Comparison of ENCODE assay signal across 8 cellular contexts in genomic region chr3:184711366-184712247, GRCh38. TPM values are rescaled to one million over a fixed set of nuclear protein-coding genes. Genes with fewer than 3 reads are reported as not detected.
DNase-seq lines count a peak whose midpoint lies in the region; ATAC-seq and TF ChIP-seq lines count a peak whose summit lies in the region.

A gene with protein sequence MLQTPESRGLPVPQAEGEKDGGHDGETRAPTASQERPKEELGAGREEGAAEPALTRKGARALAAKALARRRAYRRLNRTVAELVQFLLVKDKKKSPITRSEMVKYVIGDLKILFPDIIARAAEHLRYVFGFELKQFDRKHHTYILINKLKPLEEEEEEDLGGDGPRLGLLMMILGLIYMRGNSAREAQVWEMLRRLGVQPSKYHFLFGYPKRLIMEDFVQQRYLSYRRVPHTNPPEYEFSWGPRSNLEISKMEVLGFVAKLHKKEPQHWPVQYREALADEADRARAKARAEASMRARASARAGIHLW (minus strand): TSS chr3:184712064. CDS start chr3:184711821, 243 bp downstream.

- H3K36me3 Mint-ChIP-seq in activated naive CD4-positive, alpha-beta T cell treated with anti-CD3 and anti-CD28 coated beads, Interleukin-2, amount 50 U/mL, for 24 hours, result peaks cover 7% of the 10 kb centered on the region

- peak within 1 kb of the TSS; percentile 89 for H3K9ac ChIP-seq in SK-N-MC (ENCODE audit: insufficient read length)

- H3K9me3 Mint-ChIP-seq in activated naive CD4-positive, alpha-beta T cell treated with anti-CD3 and anti-CD28 coated beads, Interleukin-2, amount 50 U/mL, for 24 hours, result no peaks in the 10 kb centered on the region

- no peaks in the 10 kb centered on the region; the same call in 1 of the 2 replicates for H3K36me3 ChIP-seq in GM06990 (ENCODE audit: control insufficient read depth, insufficient read depth, low read length)
- peaks cover 39% of the 10 kb centered on the region for H3K36me3 ChIP-seq in SK-N-MC (ENCODE audit: insufficient read depth, low read length)

- peak within 1 kb of the TSS; percentile 95 for H3K27ac Mint-ChIP-seq in activated naive CD4-positive, alpha-beta T cell treated with anti-CD3 and anti-CD28 coated beads, Interleukin-2, amount 50 U/mL, for 24 hours

- peak within 1 kb of the TSS; percentile 97 for H3K27ac ChIP-seq in SK-N-MC
- peak within 1 kb of the TSS; percentile 67 for H3K27ac ChIP-seq in temporal lobe (ENCODE audit: low read depth, low read length)

- no peaks in the 10 kb centered on the region for H3K9me3 ChIP-seq in SK-N-MC (ENCODE audit: low read depth, low read length)

- peak within 1 kb of the TSS; percentile 84 for H3K4me3 ChIP-seq in GM06990 (replicated peaks; ENCODE audit: low read depth, low read length)
- H3K4me3 ChIP-seq in SK-N-MC, result peak within 1 kb of the TSS; percentile 88

- H3K4me3 Mint-ChIP-seq in activated naive CD4-positive, alpha-beta T cell treated with anti-CD3 and anti-CD28 coated beads, Interleukin-2, amount 50 U/mL, for 24 hours, result peak within 1 kb of the TSS; percentile 97

- no peak for TF ChIP-seq CTCF in GM06990 (IDR thresholded peaks at IDR 0.05; ENCODE audit: insufficient read depth, low read length, poor library complexity, severe bottlenecking)

- H3K4me1 Mint-ChIP-seq in activated naive CD4-positive, alpha-beta T cell treated with anti-CD3 and anti-CD28 coated beads, Interleukin-2, amount 50 U/mL, for 24 hours, result peaks cover 36% of the 10 kb centered on the region

- DNase-seq in GM06990 (ENCODE audit: extremely low read depth, insufficient read length) (peak; percentile 89), NCI-H1092 (lab: John Stamatoyannopoulos, UW) (peak; percentile 74), SK-N-MC (ENCODE audit: low read depth, low spot score) (peak; percentile 70), glomerular endothelial cell (ENCODE audit: extremely low read depth, low read depth, low spot score) (no peak), nucleus accumbens (lab: John Stamatoyannopoulos, UW) (peak in 55 of 56 donors; percentile 13 to 86 (median 70))

- ATAC-seq in HG02588 (IDR thresholded peaks at IDR 0.05; ENCODE audit: unreplicated experiment), result peak; percentile 76

- H3K27me3 Mint-ChIP-seq in activated naive CD4-positive, alpha-beta T cell treated with anti-CD3 and anti-CD28 coated beads, Interleukin-2, amount 50 U/mL, for 24 hours, result no peaks in the 10 kb centered on the region

- H3K27me3 ChIP-seq in GM06990 (replicated peaks; ENCODE audit: control insufficient read depth, insufficient read depth, low read length), result no peaks in the 10 kb centered on the region

RNA-seq across cellular contexts. Expression of the gene that starts here (rescaled TPM):
- 18.9 and 19.4 TPM in 2 replicates for total RNA-seq in glomerular endothelial cell
- 32.0 TPM for total RNA-seq in temporal lobe
